In the genomic region with DNA sequence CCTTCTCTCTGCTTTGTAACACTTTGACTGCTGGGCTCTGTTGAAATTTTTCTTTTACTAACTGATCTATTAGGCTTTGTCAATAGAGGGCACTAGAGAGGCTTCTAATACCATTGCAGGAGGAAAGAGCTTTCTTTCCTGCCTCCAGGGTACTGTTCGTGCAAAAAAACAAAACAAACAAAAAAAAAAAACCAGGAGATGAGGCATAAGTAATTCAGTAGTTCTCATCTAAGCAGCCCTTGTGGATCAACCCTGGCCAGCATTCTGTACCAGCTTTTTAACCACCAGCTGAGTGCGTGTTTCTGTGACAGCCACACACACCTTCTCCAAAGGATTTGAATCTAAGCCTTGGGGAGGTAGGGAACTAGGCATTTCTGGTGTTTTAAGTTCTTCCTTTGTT, we compare ENCODE assay signal across 7 cellular contexts.
DNase-seq lines count a peak whose midpoint lies in the region; ATAC-seq and TF ChIP-seq lines count a peak whose summit lies in the region.

No MANE protein-coding gene starts in this region.

- dilution Hi-C loops in mammary epithelial cell (cut with HindIII; ENCODE audit: low sequenced_read_pairs): no loop called here

- no peak overlapping the region for H2BK120ac ChIP-seq in mesendoderm (ENCODE audit: low read depth, low read length)

- H3K4ac ChIP-seq in mesendoderm (ENCODE audit: low read depth, low read length): no peak overlapping the region

- H3K4me3 ChIP-seq in mammary epithelial cell (replicated peaks in 1 of 3; ENCODE audit: insufficient read depth in 1 of 3, low read depth in 2 of 3, low read length in 3 of 3) (no peak overlapping the region), mesendoderm (ENCODE audit: low read length) (no peak overlapping the region)

- no peak overlapping the region for H3K23ac ChIP-seq in mesendoderm (ENCODE audit: low read length)

- peaks cover 3% of the 10 kb centered on the region for H3K9me3 ChIP-seq in mammary epithelial cell (replicated peaks; ENCODE audit: insufficient read depth, low read length)

- H4K8ac ChIP-seq in mesendoderm (ENCODE audit: low read depth, low read length): no peak overlapping the region

- H2BK5ac ChIP-seq in mesendoderm (ENCODE audit: low read length): no peak overlapping the region

- H3K79me1 ChIP-seq in mesendoderm (ENCODE audit: low read length): no peaks in the 10 kb centered on the region

- H3K27me3 ChIP-seq in mammary epithelial cell (ENCODE audit: insufficient read depth, low read length) (no peaks in the 10 kb centered on the region), mesendoderm (ENCODE audit: insufficient read depth, low read length, poor library complexity) (no peaks in the 10 kb centered on the region)

- H3K9ac ChIP-seq in mammary epithelial cell (ENCODE audit: insufficient read depth, low read length) (no peak overlapping the region), mesendoderm (ENCODE audit: low read length) (no peak overlapping the region)

- no peak overlapping the region for H2AK5ac ChIP-seq in mesendoderm (ENCODE audit: low read length)

- intact Hi-C loops in mammary epithelial cell (cut with micrococcal nuclease): loop anchor here (1.0 to 2.0 kb wide), 2 partner anchors 890 to 1763 kb away; no protein-coding TSS in a partner anchor

- peak overlapping the region; percentile 46 for H3K56ac ChIP-seq in mesendoderm (ENCODE audit: low read length)

- no peaks in the 10 kb centered on the region for H3K36me3 ChIP-seq in mammary epithelial cell (ENCODE audit: insufficient read depth, low read length)
- no peaks in the 10 kb centered on the region for H3K36me3 ChIP-seq in mesendoderm (ENCODE audit: control insufficient read depth, insufficient read depth, low read length)

- BruUV-seq in mammary epithelial cell (replicated peaks; lab: Mats Ljungman, UMichigan): no TSS peak

- H2BK15ac ChIP-seq in mesendoderm (replicated peaks; ENCODE audit: low read depth): no peak overlapping the region

- peak; percentile 39 for DNase-seq in NCI-H345 treated with DMSO at 0.1 percent for 48 hours (lab: John Stamatoyannopoulos, UW; ENCODE audit: unreplicated experiment)
- peak; percentile 32 for DNase-seq in mammary epithelial cell
- DNase-seq in mesendoderm: peak; percentile 78
- no peak for DNase-seq in activated gamma-delta T cell treated with Interleukin-2 at 50 U/mL for 16 hours
- no peak for DNase-seq in activated CD4-positive, alpha-beta T cell treated with anti-CD3 and anti-CD28 coated beads, Interleukin-2, amount 50 U/mL, for 1 hour

- 64% methylated on average over 2 of the region's 2 CpGs for WGBS in mammary epithelial cell (ENCODE audit: low coverage, missing lambda C conversion rate)
- no CpG with 5 or more reads among the region's 2 CpGs for WGBS in mesendoderm (ENCODE audit: extremely low coverage, insufficient coverage, low lambda C conversion rate)

- no peak overlapping the region for H3K4me2 ChIP-seq in mammary epithelial cell (ENCODE audit: insufficient read depth, low read depth, low read length)
- H3K4me2 ChIP-seq in mesendoderm (ENCODE audit: low read length): no peak overlapping the region

- H3K79me2 ChIP-seq in mammary epithelial cell (ENCODE audit: insufficient read depth, low read length) (no peaks in the 10 kb centered on the region), mesendoderm (ENCODE audit: control insufficient read depth, insufficient read depth, low read length) (no peaks in the 10 kb centered on the region)

- H4K5ac ChIP-seq in mesendoderm (ENCODE audit: low read length): no peak overlapping the region

- CTCF ChIA-PET in mammary epithelial cell (lab: Charles Lee; ENCODE audit: low non-redundant PET): interaction anchor here (0.6 kb wide), 3 partner anchors 1613 to 1794 kb away, joined by 3 to 9 read pairs (median 4); a partner anchor contains a TSS

- in situ Hi-C loops in mammary epithelial cell (cut with MboI; ENCODE audit: low sequenced_read_pairs in 2 of 2): no loop called here

- no peaks in the 10 kb centered on the region for H4K20me1 ChIP-seq in mammary epithelial cell (ENCODE audit: insufficient read depth, low read length)

- no peak overlapping the region for H3K27ac ChIP-seq in mammary epithelial cell (ENCODE audit: insufficient read depth, low read depth, low read length)
- H3K27ac ChIP-seq in mesendoderm (ENCODE audit: low read depth, low read length): no peak overlapping the region

- peak; percentile 79 for ATAC-seq in HG02798 (IDR thresholded peaks at IDR 0.05; ENCODE audit: poor library complexity, unreplicated experiment)

- peak; percentile 69 for TF ChIP-seq CTCF in GM12872 (IDR thresholded peaks at IDR 0.05; ENCODE audit: insufficient read depth, low read depth, low read length)
- TF ChIP-seq CTCF in mammary epithelial cell (conservative IDR thresholded peaks at IDR 0.05 in 1 of 2, IDR thresholded peaks at IDR 0.05 in 1 of 2; ENCODE audit: extremely low read depth in 1 of 2, insufficient read depth in 1 of 2, low read depth in 1 of 2, low read length in 2 of 2): peak; percentile 45 to 69

- H2AFZ ChIP-seq in mammary epithelial cell (ENCODE audit: low read depth, low read length): no peak overlapping the region

- H3K18ac ChIP-seq in mesendoderm (ENCODE audit: low read length): no peak overlapping the region

- H3K4me1 ChIP-seq in mammary epithelial cell (ENCODE audit: insufficient read depth, low read length) (no peaks in the 10 kb centered on the region), mesendoderm (ENCODE audit: control insufficient read depth, low read depth, low read length) (no peaks in the 10 kb centered on the region)

Comparison
In these comparisons a context has a peak if more than half of its experiments do, and no peak if none do; other contexts are left out.
1. DNase-seq: peak in NCI-H345 treated with DMSO at 0.1 percent for 48 hours (single experiment), mammary epithelial cell (single experiment) and mesendoderm (single experiment); none in activated gamma-delta T cell treated with Interleukin-2 at 50 U/mL for 16 hours (single experiment) and activated CD4-positive, alpha-beta T cell treated with anti-CD3 and anti-CD28 coated beads, Interleukin-2, amount 50 U/mL, for 1 hour (single experiment).